11 cellular contexts compared by ENCODE assay signal in genomic region chr7:51187941-51188340, GRCh38.
DNase-seq lines count a peak whose midpoint lies in the region; ATAC-seq, FAIRE-seq and TF ChIP-seq lines count a peak whose summit lies in the region.
"Had no signal": no experiment of that assay in that cellular context is flagged by ENCODE, and none has a peak within 500 bp of the region (broad histone marks: within the 10 kb centered on the region; RNA-seq: fewer than 3 reads in every experiment).

No MANE protein-coding gene starts in this region.

- in situ Hi-C loops in GM12878 (cut with MboI), result no loop called here

- SMC1A ChIA-PET in GM12878 (lab: Charles Lee; ENCODE audit: uncharacterized antibody, unreplicated experiment), result interaction anchor here (0.7 to 1.3 kb wide), 2 partner anchors 25 to 184 kb away, joined by 3 read pairs; no protein-coding TSS in a partner anchor

- TF ChIP-seq EP300 in GM12878 (IDR thresholded peaks at IDR 0.05; ENCODE audit: borderline replicate concordance in 1 of 2, control insufficient read depth in 1 of 2, low read depth in 2 of 2, low read length in 2 of 2) (no peak), tibial nerve (IDR thresholded peaks at IDR 0.05) (no peak)

- H3K36me3 ChIP-seq in GM12878 (ENCODE audit: control insufficient read depth in 2 of 2, insufficient read depth in 2 of 2, low read length in 1 of 2) (no peaks in the 10 kb centered on the region), tibial nerve (no peaks in the 10 kb centered on the region)
- H3K36me3 ChIP-seq: colonic mucosa had no signal

- no peaks in the 10 kb centered on the region for H3K9me3 ChIP-seq in GM12878 (replicated peaks; ENCODE audit: control insufficient read depth, insufficient read depth, low read length)
- H3K9me3 ChIP-seq in tibial nerve, result no peaks in the 10 kb centered on the region
- H3K9me3 ChIP-seq: colonic mucosa had no signal

- intact Hi-C loops in GM12878 (cut with micrococcal nuclease; ENCODE audit: unreplicated experiment), result no loop called here

- TF ChIP-seq CTCF in GM12878 (IDR thresholded peaks at IDR 0.05 in 2 of 3, conservative IDR thresholded peaks at IDR 0.05 in 1 of 3; ENCODE audit: control insufficient read depth in 2 of 3, extremely low read depth in 1 of 3, insufficient read depth in 1 of 3, low read depth in 3 of 3, low read length in 3 of 3) (peak in 2 of 3 experiments; percentile 12 to 22; a peak in 3 of 6 replicates), tibial nerve (IDR thresholded peaks at IDR 0.05) (peak in 3 of 5 experiments; percentile 22 to 46 (median 36))

- H3K27me3 ChIP-seq in GM12878 (replicated peaks in 1 of 2; ENCODE audit: control insufficient read depth in 2 of 2, insufficient read depth in 2 of 2, low read length in 1 of 2), result no peaks in the 10 kb centered on the region; a peak in 1 of 4 replicates
- no peaks in the 10 kb centered on the region for H3K27me3 ChIP-seq in tibial nerve
- H3K27me3 ChIP-seq: colonic mucosa had no signal

- no peaks in the 10 kb centered on the region for H4K20me1 ChIP-seq in GM12878 (ENCODE audit: control insufficient read depth, insufficient read depth)

- H3K9ac ChIP-seq in GM12878 (ENCODE audit: control insufficient read depth, insufficient read depth, low read length), result no peak overlapping the region

- FAIRE-seq in GM12878 (lab: Jason Lieb, UNC) (no peak), GM12892 (lab: Jason Lieb, UNC) (no peak)

- H3K79me2 ChIP-seq in GM12878 (ENCODE audit: control insufficient read depth, insufficient read depth, low read length), result no peaks in the 10 kb centered on the region

- H3K4me1 ChIP-seq in GM12878 (ENCODE audit: control insufficient read depth, insufficient read depth, low read length) (no peaks in the 10 kb centered on the region), tibial nerve (peaks cover 0 to 11% (median 0%) of the 10 kb centered on the region in 4 donors)
- H3K4me1 ChIP-seq: colonic mucosa had no signal

- H3K27ac ChIP-seq in GM12878 (ENCODE audit: control insufficient read depth, insufficient read depth), result no peak overlapping the region
- H3K27ac ChIP-seq in tibial nerve, result peak overlapping the region in 3 of 4 donors; percentile 42 to 80 (median 68)
- H3K27ac ChIP-seq: colonic mucosa had no signal

- ATAC-seq in GM12878 (peak; percentile 69), GM21576 (IDR thresholded peaks at IDR 0.05; ENCODE audit: unreplicated experiment) (no peak)
- ATAC-seq: activated CD8-positive, alpha-beta T cell treated with anti-CD3 and anti-CD28 coated beads for 36 hours had no signal

- RAD21 ChIA-PET in GM12878 (lab: Charles Lee; ENCODE audit: unreplicated experiment), result no interaction called here

- H2AFZ ChIP-seq in GM12878 (ENCODE audit: control insufficient read depth, low read depth, low read length), result no peak overlapping the region

- TF ChIP-seq POLR2A in GM12878 (IDR thresholded peaks at IDR 0.05; ENCODE audit: low read depth, low read length) (no peak), tibial nerve (IDR thresholded peaks at IDR 0.05) (no peak), erythroblast (IDR thresholded peaks at IDR 0.05; ENCODE audit: low read length) (no peak), GM12892 (IDR thresholded peaks at IDR 0.05; ENCODE audit: low read depth, low read length) (no peak)

- BruUV-seq in GM12878 (replicated peaks; lab: Mats Ljungman, UMichigan), result no TSS peak

- DNase-seq in NCI-H82 (lab: John Stamatoyannopoulos, UW), result peak; percentile 74
- DNase-seq in NCI-H82 treated with DMSO at 0.1 percent for 48 hours (lab: John Stamatoyannopoulos, UW; ENCODE audit: unreplicated experiment), result no peak
- DNase-seq in GM12878 (ENCODE audit: low read depth, low spot score), result no peak
- peak; percentile 31 for DNase-seq in kidney tubule cell (ENCODE audit: low spot score)
- no peak for DNase-seq in tibial nerve (ENCODE audit: low spot score in 2 of 2)
- no peak for DNase-seq in erythroblast (lab: John Stamatoyannopoulos, UW)
- no peak for DNase-seq in GM12892 (ENCODE audit: insufficient read length)
- DNase-seq: activated CD8-positive, alpha-beta T cell treated with anti-CD3 and anti-CD28 coated beads for 36 hours; colonic mucosa; NCI-H774 had no signal

- H3K4me2 ChIP-seq in GM12878 (ENCODE audit: control insufficient read depth, insufficient read depth), result no peak overlapping the region

- POLR2A ChIA-PET in GM12878 (lab: Charles Lee), result no interaction called here

- WGBS in GM12878 (ENCODE audit: insufficient coverage, insufficient replicate concordance, low lambda C conversion rate, missing lambda C conversion rate), result 13% methylated on average over 6 of the region's 6 CpGs
- 35 to 40% methylated on average over 6 of the region's 6 CpGs for WGBS in tibial nerve, 2 donors

- TF ChIP-seq RAD21 in GM12878 (IDR thresholded peaks at IDR 0.05; ENCODE audit: insufficient read depth, low read depth, low read length), result 0 out of 2 replicates have a peak, but pooled peaks have one; percentile 19

- H3K4me3 ChIP-seq in GM12878 (no peak overlapping the region), tibial nerve (no peak overlapping the region)
- H3K4me3 ChIP-seq: colonic mucosa had no signal

- CTCF ChIA-PET in GM12878 (lab: Yijun Ruan, JAX), result interaction anchor here (0.8 to 1.6 kb wide), 2 partner anchors 26 to 180 kb away, joined by 3 to 4 read pairs; no protein-coding TSS in a partner anchor

TF ChIP-seq in GM12878, 131 proteins besides CTCF, POLR2A, EP300 and RAD21 (continues in another document):
- TF ChIP-seq STAT1 (conservative IDR thresholded peaks at IDR 0.05), result no peak
- TF ChIP-seq ETV6 (conservative IDR thresholded peaks at IDR 0.05 in 1 of 2, IDR thresholded peaks at IDR 0.05 in 1 of 2; ENCODE audit: borderline replicate concordance in 1 of 2, low read depth in 1 of 2), result no peak
- TF ChIP-seq, protein P1, sequence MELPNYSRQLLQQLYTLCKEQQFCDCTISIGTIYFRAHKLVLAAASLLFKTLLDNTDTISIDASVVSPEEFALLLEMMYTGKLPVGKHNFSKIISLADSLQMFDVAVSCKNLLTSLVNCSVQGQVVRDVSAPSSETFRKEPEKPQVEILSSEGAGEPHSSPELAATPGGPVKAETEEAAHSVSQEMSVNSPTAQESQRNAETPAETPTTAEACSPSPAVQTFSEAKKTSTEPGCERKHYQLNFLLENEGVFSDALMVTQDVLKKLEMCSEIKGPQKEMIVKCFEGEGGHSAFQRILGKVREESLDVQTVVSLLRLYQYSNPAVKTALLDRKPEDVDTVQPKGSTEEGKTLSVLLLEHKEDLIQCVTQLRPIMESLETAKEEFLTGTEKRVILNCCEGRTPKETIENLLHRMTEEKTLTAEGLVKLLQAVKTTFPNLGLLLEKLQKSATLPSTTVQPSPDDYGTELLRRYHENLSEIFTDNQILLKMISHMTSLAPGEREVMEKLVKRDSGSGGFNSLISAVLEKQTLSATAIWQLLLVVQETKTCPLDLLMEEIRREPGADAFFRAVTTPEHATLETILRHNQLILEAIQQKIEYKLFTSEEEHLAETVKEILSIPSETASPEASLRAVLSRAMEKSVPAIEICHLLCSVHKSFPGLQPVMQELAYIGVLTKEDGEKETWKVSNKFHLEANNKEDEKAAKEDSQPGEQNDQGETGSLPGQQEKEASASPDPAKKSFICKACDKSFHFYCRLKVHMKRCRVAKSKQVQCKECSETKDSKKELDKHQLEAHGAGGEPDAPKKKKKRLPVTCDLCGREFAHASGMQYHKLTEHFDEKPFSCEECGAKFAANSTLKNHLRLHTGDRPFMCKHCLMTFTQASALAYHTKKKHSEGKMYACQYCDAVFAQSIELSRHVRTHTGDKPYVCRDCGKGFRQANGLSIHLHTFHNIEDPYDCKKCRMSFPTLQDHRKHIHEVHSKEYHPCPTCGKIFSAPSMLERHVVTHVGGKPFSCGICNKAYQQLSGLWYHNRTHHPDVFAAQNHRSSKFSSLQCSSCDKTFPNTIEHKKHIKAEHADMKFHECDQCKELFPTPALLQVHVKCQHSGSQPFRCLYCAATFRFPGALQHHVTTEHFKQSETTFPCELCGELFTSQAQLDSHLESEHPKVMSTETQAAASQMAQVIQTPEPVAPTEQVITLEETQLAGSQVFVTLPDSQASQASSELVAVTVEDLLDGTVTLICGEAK (IDR thresholded peaks at IDR 0.05; ENCODE audit: borderline replicate concordance), result no peak
- TF ChIP-seq CREM (IDR thresholded peaks at IDR 0.05; ENCODE audit: low read depth), result no peak
- no peak for TF ChIP-seq JUND (IDR thresholded peaks at IDR 0.05; ENCODE audit: low read depth, low read length)
- no peak for TF ChIP-seq EGR1 (IDR thresholded peaks at IDR 0.05; ENCODE audit: borderline replicate concordance in 1 of 2, low read depth in 2 of 2, low read length in 2 of 2)
- no peak for TF ChIP-seq ZZZ3 (IDR thresholded peaks at IDR 0.05; ENCODE audit: control insufficient read depth, insufficient read length, low read depth)
- TF ChIP-seq KLF5 (IDR thresholded peaks at IDR 0.05; ENCODE audit: partially characterized antibody), result no peak
- TF ChIP-seq MTA3 (IDR thresholded peaks at IDR 0.05; ENCODE audit: borderline replicate concordance, low read length), result no peak
- TF ChIP-seq ATF3 (IDR thresholded peaks at IDR 0.05; ENCODE audit: borderline replicate concordance, extremely low read depth, low read depth, low read length), result no peak
- no peak for TF ChIP-seq ASH2L (IDR thresholded peaks at IDR 0.05; ENCODE audit: borderline replicate concordance, low read depth)

Comparison
In these comparisons a context has a peak if more than half of its experiments do, and no peak if none do; other contexts are left out.
1. DNase-seq: peak in NCI-H82 (single experiment) and kidney tubule cell (single experiment); none in NCI-H82 treated with DMSO at 0.1 percent for 48 hours (single experiment), GM12878 (single experiment), tibial nerve (0 of 2), erythroblast (0 of 2) and GM12892 (single experiment).